In genomic region chr10:79149345-79149661, GRCh38 we compare ENCODE assay signal across 1 cellular context.
TF ChIP-seq lines count a peak whose summit lies in the region.

No MANE protein-coding gene starts in this region.

TF ChIP-seq in SK-N-SH, 30 proteins besides CTCF, POLR2A, EP300 and RAD21 (continued from another document):
- no peak for TF ChIP-seq PBX3 (IDR thresholded peaks at IDR 0.05)
- TF ChIP-seq ZBTB33 (IDR thresholded peaks at IDR 0.05; ENCODE audit: borderline replicate concordance, low read depth): no peak
- TF ChIP-seq SIN3A (IDR thresholded peaks at IDR 0.05; ENCODE audit: borderline replicate concordance, low read depth, low read length): no peak
- no peak for TF ChIP-seq CHD2 (IDR thresholded peaks at IDR 0.05; ENCODE audit: low read length, partially characterized antibody)
